In the genomic region with DNA sequence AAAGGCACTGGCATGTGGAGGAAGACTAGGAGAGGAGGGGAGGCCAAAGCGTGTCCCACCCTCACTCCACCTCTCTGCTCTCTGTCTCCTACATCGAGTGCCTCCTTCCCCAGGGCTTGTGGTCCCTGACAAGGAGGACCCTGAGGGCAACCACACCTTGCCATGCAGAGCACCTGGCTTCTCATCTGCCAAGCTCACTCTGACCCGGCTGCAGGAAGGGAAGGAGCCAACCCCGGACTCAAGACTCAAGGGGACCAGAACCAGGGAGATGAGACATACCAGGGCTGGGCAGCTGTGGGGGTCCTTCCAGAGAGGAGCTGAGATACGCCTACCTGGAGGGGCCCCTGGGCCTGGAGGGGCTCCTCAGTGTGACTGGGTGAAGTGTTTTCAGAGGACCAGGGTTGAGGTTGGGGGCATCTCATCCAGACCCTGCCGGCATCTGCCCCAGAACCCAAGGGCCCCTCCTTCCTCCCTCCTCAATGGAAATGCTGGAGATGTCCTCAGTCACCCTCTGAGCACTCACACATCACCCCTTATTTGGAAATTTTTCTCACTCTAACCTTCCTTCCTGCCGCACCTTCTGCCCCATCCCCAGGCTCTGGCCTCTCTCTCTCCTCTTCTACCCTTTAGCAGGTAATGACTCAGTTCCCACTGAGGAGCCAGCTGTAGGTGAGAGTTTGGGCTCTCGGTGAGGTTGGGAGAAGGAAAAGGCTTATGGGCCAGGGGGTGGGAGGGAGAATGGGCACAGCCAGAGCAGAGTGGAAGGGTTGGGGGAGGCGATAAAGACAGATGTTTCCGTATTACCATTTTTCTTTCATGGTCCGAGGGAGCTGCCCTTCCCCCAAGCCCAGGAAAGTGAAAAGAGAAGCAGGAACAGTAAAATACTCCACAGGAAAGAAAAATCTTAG, we compare ENCODE assay signal across 8 cellular contexts. TPM values are rescaled to one million over a fixed set of nuclear protein-coding genes. Genes with fewer than 3 reads are reported as not detected.
A peak's percentile ranks its signal among the peaks of the same experiment; 100 is the strongest.
DNase-seq lines count a peak whose midpoint lies in the region; ATAC-seq, FAIRE-seq and TF ChIP-seq lines count a peak whose summit lies in the region.

No MANE protein-coding gene starts in this region.

- no peak for TF ChIP-seq RAD21 in A549 (conservative IDR thresholded peaks at IDR 0.05 in 1 of 2, IDR thresholded peaks at IDR 0.05 in 1 of 2)

- H3K4me1 Mint-ChIP-seq in HFFc6 (ENCODE audit: low read depth) (peaks cover 31% of the 10 kb centered on the region), memory B cell (peaks cover 34% of the 10 kb centered on the region), glutamatergic neuron (ENCODE audit: low read depth, unreplicated experiment) (no peaks in the 10 kb centered on the region)
- H3K4me1 Mint-ChIP-seq in activated CD8-positive, alpha-beta T cell treated with anti-CD3 and anti-CD28 coated beads, Interleukin-2, amount 10 ng/mL, durations not matched to agents 7 days and 5 days (ENCODE audit: low read depth), result peaks cover 62% of the 10 kb centered on the region

- ATAC-seq in A549 (no peak), memory B cell (ENCODE audit: low read depth) (no peak), GM19463 (IDR thresholded peaks at IDR 0.05; ENCODE audit: unreplicated experiment) (no peak), HG02840 (IDR thresholded peaks at IDR 0.05; ENCODE audit: low FRiP score, unreplicated experiment) (no peak)
- no peak for ATAC-seq in activated CD8-positive, alpha-beta T cell treated with anti-CD3 and anti-CD28 coated beads, Interleukin-2, amount 10 ng/mL, durations not matched to agents 7 days and 5 days

- H3K36me3 Mint-ChIP-seq in HFFc6 (ENCODE audit: low read depth) (peaks cover 18% of the 10 kb centered on the region), memory B cell (peaks cover 6% of the 10 kb centered on the region), glutamatergic neuron (ENCODE audit: unreplicated experiment) (no peaks in the 10 kb centered on the region)
- peaks cover 45% of the 10 kb centered on the region for H3K36me3 Mint-ChIP-seq in activated CD8-positive, alpha-beta T cell treated with anti-CD3 and anti-CD28 coated beads, Interleukin-2, amount 10 ng/mL, durations not matched to agents 7 days and 5 days (ENCODE audit: low read depth)

- 74% methylated on average over 10 of the region's 11 CpGs for WGBS in A549 (ENCODE audit: missing lambda C conversion rate)

- no peak for FAIRE-seq in A549 (lab: Jason Lieb, UNC)

- H3K27ac Mint-ChIP-seq in HFFc6, result peak overlapping the region; percentile 88
- peak overlapping the region; percentile 93 for H3K27ac Mint-ChIP-seq in activated CD8-positive, alpha-beta T cell treated with anti-CD3 and anti-CD28 coated beads, Interleukin-2, amount 10 ng/mL, durations not matched to agents 7 days and 5 days
- peak overlapping the region; percentile 99 for H3K27ac Mint-ChIP-seq in memory B cell
- H3K27ac Mint-ChIP-seq in glutamatergic neuron (ENCODE audit: unreplicated experiment), result no peak overlapping the region

- H3K27ac ChIP-seq in A549, result peak overlapping the region in 1 of 2 experiments; percentile 87; a peak in 4 of 6 replicates

- TF ChIP-seq EP300 in A549 (IDR thresholded peaks at IDR 0.05), result no peak

- H3K4me3 ChIP-seq in A549, result no peak overlapping the region

- peak overlapping the region; percentile 96 for H3K4me2 ChIP-seq in A549

- H3K27me3 Mint-ChIP-seq in HFFc6 (ENCODE audit: insufficient read depth) (no peaks in the 10 kb centered on the region), memory B cell (no peaks in the 10 kb centered on the region), glutamatergic neuron (ENCODE audit: unreplicated experiment) (no peaks in the 10 kb centered on the region)
- H3K27me3 Mint-ChIP-seq in activated CD8-positive, alpha-beta T cell treated with anti-CD3 and anti-CD28 coated beads, Interleukin-2, amount 10 ng/mL, durations not matched to agents 7 days and 5 days (ENCODE audit: low read depth), result no peaks in the 10 kb centered on the region

- peaks cover 14% of the 10 kb centered on the region for H3K4me1 ChIP-seq in A549

- CTCF ChIA-PET in A549 (lab: Yijun Ruan, JAX), result interaction anchor here (1.0 kb wide), 1 partner anchor 10 kb away, joined by 4 read pairs; no protein-coding TSS in a partner anchor
- CTCF ChIA-PET in activated CD8-positive, alpha-beta T cell treated with anti-CD3 and anti-CD28 coated beads, Interleukin-2, amount 10 ng/mL, durations not matched to agents 7 days and 5 days (lab: Charles Lee), result interaction anchor here (0.8 to 2.1 kb wide), 5 partner anchors 8 to 240 kb away, joined by 3 to 11 read pairs (median 5); no protein-coding TSS in a partner anchor

- no peaks in the 10 kb centered on the region for H3K9me3 ChIP-seq in A549

- DNase-seq in A549 (ENCODE audit: low read depth in 1 of 2, low spot score in 1 of 2) (no peak), HFFc6 (no peak), memory B cell (ENCODE audit: low spot score in 2 of 2) (no peak), NCI-H2227 treated with DMSO at 0.1 percent for 48 hours (lab: John Stamatoyannopoulos, UW) (no peak), glutamatergic neuron (no peak)
- peak; percentile 32 for DNase-seq in activated CD8-positive, alpha-beta T cell treated with anti-CD3 and anti-CD28 coated beads, Interleukin-2, amount 10 ng/mL, durations not matched to agents 7 days and 5 days

- POLR2A ChIA-PET in A549 (lab: Yijun Ruan, JAX), result no interaction called here
- POLR2A ChIA-PET in activated CD8-positive, alpha-beta T cell treated with anti-CD3 and anti-CD28 coated beads, Interleukin-2, amount 10 ng/mL, durations not matched to agents 7 days and 5 days (lab: Charles Lee), result interaction anchor here (1.0 kb wide), 1 partner anchor 151 kb away, joined by 4 read pairs; no protein-coding TSS in a partner anchor

- TF ChIP-seq POLR2A in A549 (IDR thresholded peaks at IDR 0.05; ENCODE audit: low read length), result no peak

- TF ChIP-seq CTCF in A549 (IDR thresholded peaks at IDR 0.05), result no peak
- no peak for TF ChIP-seq CTCF in HFFc6 (IDR thresholded peaks at IDR 0.05)
- TF ChIP-seq CTCF in glutamatergic neuron (IDR thresholded peaks at IDR 0.05; ENCODE audit: partially characterized antibody, unreplicated experiment), result no peak

- peak overlapping the region; percentile 33; the same call in 1 of the 2 replicates for H3K4me3 Mint-ChIP-seq in HFFc6
- H3K4me3 Mint-ChIP-seq in activated CD8-positive, alpha-beta T cell treated with anti-CD3 and anti-CD28 coated beads, Interleukin-2, amount 10 ng/mL, durations not matched to agents 7 days and 5 days, result peak overlapping the region; percentile 84
- H3K4me3 Mint-ChIP-seq in memory B cell, result peak overlapping the region; percentile 14
- H3K4me3 Mint-ChIP-seq in glutamatergic neuron (ENCODE audit: unreplicated experiment), result no peak overlapping the region

- H3K9me3 Mint-ChIP-seq in HFFc6 (no peaks in the 10 kb centered on the region; the same call in 1 of the 2 replicates), memory B cell (peaks cover 1% of the 10 kb centered on the region), glutamatergic neuron (ENCODE audit: unreplicated experiment) (no peaks in the 10 kb centered on the region)
- peaks cover 3% of the 10 kb centered on the region for H3K9me3 Mint-ChIP-seq in activated CD8-positive, alpha-beta T cell treated with anti-CD3 and anti-CD28 coated beads, Interleukin-2, amount 10 ng/mL, durations not matched to agents 7 days and 5 days (ENCODE audit: insufficient read depth)

TF ChIP-seq in A549, 52 proteins besides CTCF, POLR2A, EP300 and RAD21 (continues in another document):
- TF ChIP-seq EHMT2 (IDR thresholded peaks at IDR 0.05; ENCODE audit: low read depth) (no peak), ZNF302 (CRISPR knock-in tag; IDR thresholded peaks at IDR 0.05) (no peak), NR3C1 (IDR thresholded peaks at IDR 0.05) (no peak)
- TF ChIP-seq, protein P1, sequence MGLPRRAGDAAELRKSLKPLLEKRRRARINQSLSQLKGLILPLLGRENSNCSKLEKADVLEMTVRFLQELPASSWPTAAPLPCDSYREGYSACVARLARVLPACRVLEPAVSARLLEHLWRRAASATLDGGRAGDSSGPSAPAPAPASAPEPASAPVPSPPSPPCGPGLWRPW (IDR thresholded peaks at IDR 0.05), result no peak

RNA-seq across cellular contexts. Expression of a gene that starts 32.0 kb away (rescaled TPM):
- 2.7 and 3.9 TPM in 2 replicates for polyA plus RNA-seq in A549 (2011; rRNA removed)
- polyA plus RNA-seq in A549 (2012; cell fraction: cytosol; rRNA removed), result 2.4 and 3.0 TPM in 2 replicates
- 20.8 and 22.8 TPM in 2 replicates for polyA plus RNA-seq in A549 (2012; cell fraction: nucleus; rRNA removed)
- 2.7 to 3.5 TPM (median 2.8 TPM) in 3 replicates for polyA plus RNA-seq in A549 (2017; fragmentation: RNase III; extraction: RNeasy Plus Mini Kit Qiagen cat#74134 plus additional on column Dnase treatment)
- polyA minus RNA-seq in A549 (2011; rRNA and poly(A)+ RNA removed), result 0.39 and 1.3 TPM in 2 replicates
- under 1 TPM; 0.17 to 0.63 (median 0.33) TPM for total RNA-seq in HFFc6 (2021; fragmentation: NEBNext Ultra II Directional; extraction: Animal tissue kit (Norgen Biotek cat#: 25700))
- total RNA-seq in activated CD8-positive, alpha-beta T cell treated with anti-CD3 and anti-CD28 coated beads, Interleukin-2, amount 10 ng/mL, durations not matched to agents 7 days and 5 days, result not detected
- 48.8 TPM for total RNA-seq in glutamatergic neuron (ENCODE audit: unreplicated experiment)

RNA-seq across cellular contexts. Expression of a gene that starts 44.1 kb away (rescaled TPM):
- polyA plus RNA-seq in A549 (2011; rRNA removed) (6.4 and 7.4 TPM in 2 replicates), A549 (2017; fragmentation: RNase III; extraction: RNeasy Plus Mini Kit Qiagen cat#74134 plus additional on column Dnase treatment) (10.1 to 11.2 TPM (median 10.8 TPM) in 3 replicates)
- 11.7 and 13.1 TPM in 2 replicates for polyA plus RNA-seq in A549 (2012; cell fraction: cytosol; rRNA removed)
- polyA plus RNA-seq in A549 (2012; cell fraction: nucleus; rRNA removed), result 14.1 and 15.0 TPM in 2 replicates
- 4.9 and 5.7 TPM in 2 replicates for polyA minus RNA-seq in A549 (2011; rRNA and poly(A)+ RNA removed)
- total RNA-seq in HFFc6 (2021; fragmentation: NEBNext Ultra II Directional; extraction: Animal tissue kit (Norgen Biotek cat#: 25700)), result 10 to 100 TPM; 14.2 to 32.9 (median 29.6) TPM
- 100 to 1,000 TPM; 122 to 125 TPM for total RNA-seq in activated CD8-positive, alpha-beta T cell treated with anti-CD3 and anti-CD28 coated beads, Interleukin-2, amount 10 ng/mL, durations not matched to agents 7 days and 5 days
- 5.8 TPM for total RNA-seq in glutamatergic neuron (ENCODE audit: unreplicated experiment)

RNA-seq across cellular contexts. Expression of a gene that starts 44.9 kb away (rescaled TPM):
- 7.4 and 8.6 TPM in 2 replicates for polyA plus RNA-seq in A549 (2011; rRNA removed)
- polyA plus RNA-seq in A549 (2012; cell fraction: cytosol; rRNA removed), result 12.1 and 13.5 TPM in 2 replicates
- 27.5 and 31.1 TPM in 2 replicates for polyA plus RNA-seq in A549 (2012; cell fraction: nucleus; rRNA removed)
- 15.2 to 15.3 TPM (median 15.3 TPM) in 3 replicates for polyA plus RNA-seq in A549 (2017; fragmentation: RNase III; extraction: RNeasy Plus Mini Kit Qiagen cat#74134 plus additional on column Dnase treatment)
- 7.3 and 8.6 TPM in 2 replicates for polyA minus RNA-seq in A549 (2011; rRNA and poly(A)+ RNA removed)
- total RNA-seq in HFFc6 (2021; fragmentation: NEBNext Ultra II Directional; extraction: Animal tissue kit (Norgen Biotek cat#: 25700)), result 10 to 100 TPM; 12.0 to 24.3 (median 23.5) TPM
- total RNA-seq in activated CD8-positive, alpha-beta T cell treated with anti-CD3 and anti-CD28 coated beads, Interleukin-2, amount 10 ng/mL, durations not matched to agents 7 days and 5 days, result 10 to 100 TPM; 36.5 to 41.9 TPM
- 28.7 TPM for total RNA-seq in glutamatergic neuron (ENCODE audit: unreplicated experiment)

Comparison
In these comparisons a context has a peak if more than half of its experiments do, and no peak if none do; other contexts are left out.
1. RNA of a gene that starts 32.0 kb away (total RNA-seq): 48.8 TPM in glutamatergic neuron (single experiment); 0.17 to 0.63 TPM in HFFc6 and not detected in activated CD8-positive, alpha-beta T cell treated with anti-CD3 and anti-CD28 coated beads, Interleukin-2, amount 10 ng/mL, durations not matched to agents 7 days and 5 days; every median in the first group is over 10 times any median in the second.